ENCODE assay signal across 9 cellular contexts in genomic region chr19:8306235-8307054, GRCh38. TPM values are rescaled to one million over a fixed set of nuclear protein-coding genes. Genes with fewer than 3 reads are reported as not detected.
DNase-seq lines count a peak whose midpoint lies in the region; ATAC-seq and TF ChIP-seq lines count a peak whose summit lies in the region.
"Had no signal": no experiment of that assay in that cellular context is flagged by ENCODE, and none has a peak within 500 bp of the region (broad histone marks: within the 10 kb centered on the region; RNA-seq: fewer than 3 reads in every experiment).

No MANE protein-coding gene starts in this region.

- H3K79me2 ChIP-seq in OCI-LY3 (ENCODE audit: low read length) = peaks cover 36% of the 10 kb centered on the region

- no peak overlapping the region for H4K8ac ChIP-seq in neuronal stem cell (ENCODE audit: low read depth, low read length)

- CTCF ChIA-PET in Caco-2 (lab: Charles Lee) = no interaction called here

- BruUV-seq in Caco-2 (replicated peaks; lab: Mats Ljungman, UMichigan) = no TSS peak

- H2AFZ ChIP-seq in OCI-LY3 (ENCODE audit: low read depth, low read length) (no peak overlapping the region), neuronal stem cell (ENCODE audit: low read length) (no peak overlapping the region)

- no peaks in the 10 kb centered on the region for H3K27me3 ChIP-seq in Caco-2 (replicated peaks; ENCODE audit: control insufficient read depth, insufficient read depth, low read length)
- no peaks in the 10 kb centered on the region for H3K27me3 ChIP-seq in OCI-LY3 (ENCODE audit: low read depth, low read length)
- no peaks in the 10 kb centered on the region for H3K27me3 ChIP-seq in effector memory CD4-positive, alpha-beta T cell (replicated peaks; ENCODE audit: control insufficient read depth, insufficient read depth, low read length, poor library complexity, severe bottlenecking)
- H3K27me3 ChIP-seq in neuronal stem cell (ENCODE audit: control insufficient read depth in 3 of 3, insufficient read depth in 3 of 3, low read depth in 1 of 3, low read length in 3 of 3) = no peaks in the 10 kb centered on the region

- POLR2A ChIA-PET in Caco-2 (lab: Charles Lee) = interaction anchor here (0.7 to 1.4 kb wide), 2 partner anchors 14 to 355 kb away, joined by 4 to 12 read pairs; partner anchors contain the start of genes NDUFA7 and RPS28

- H3K4me3 Mint-ChIP-seq in Caco-2 (ENCODE audit: unreplicated experiment) = peak overlapping the region; percentile 91

- H3K27ac ChIP-seq in OCI-LY3 (ENCODE audit: low read length) = no peak overlapping the region
- peak overlapping the region; percentile 18 for H3K27ac ChIP-seq in effector memory CD4-positive, alpha-beta T cell (ENCODE audit: insufficient read depth, low read length, poor library complexity, severe bottlenecking)
- no peak overlapping the region for H3K27ac ChIP-seq in neuronal stem cell (replicated peaks; ENCODE audit: low read length)

- no peak overlapping the region for H2BK15ac ChIP-seq in neuronal stem cell (ENCODE audit: low read length)

- peaks cover 2% of the 10 kb centered on the region; the same call in 1 of the 2 replicates for H3K36me3 ChIP-seq in Caco-2 (ENCODE audit: control insufficient read depth, insufficient read depth, low read length)
- peaks cover 42% of the 10 kb centered on the region for H3K36me3 ChIP-seq in OCI-LY3 (replicated peaks; ENCODE audit: low read depth, low read length)
- H3K36me3 ChIP-seq in effector memory CD4-positive, alpha-beta T cell (ENCODE audit: control insufficient read depth, insufficient read depth, low read length) = peaks cover 21% of the 10 kb centered on the region
- H3K36me3 ChIP-seq in neuronal stem cell (replicated peaks in 1 of 2; ENCODE audit: control insufficient read depth in 2 of 2, insufficient read depth in 2 of 2, low read length in 2 of 2) = peaks cover 17 to 41% of the 10 kb centered on the region in 2 donors

- ATAC-seq in HG02610 (IDR thresholded peaks at IDR 0.05; ENCODE audit: unreplicated experiment) = no peak
- no peak for ATAC-seq in GM18868 (IDR thresholded peaks at IDR 0.05; ENCODE audit: unreplicated experiment)

- no peaks in the 10 kb centered on the region for H3K27me3 Mint-ChIP-seq in Caco-2 (ENCODE audit: insufficient read depth, unreplicated experiment)

- peaks cover 13% of the 10 kb centered on the region for H3K4me1 Mint-ChIP-seq in Caco-2 (ENCODE audit: low read depth, unreplicated experiment)

- peaks cover 11% of the 10 kb centered on the region for H3K79me1 ChIP-seq in neuronal stem cell (ENCODE audit: low read depth, low read length)

- no peaks in the 10 kb centered on the region for H3K9me3 Mint-ChIP-seq in Caco-2 (ENCODE audit: unreplicated experiment)

- no peak overlapping the region for H3K18ac ChIP-seq in neuronal stem cell (ENCODE audit: low read length)

- peak overlapping the region; percentile 96 for H3K27ac Mint-ChIP-seq in Caco-2 (ENCODE audit: unreplicated experiment)

- H3K36me3 Mint-ChIP-seq in Caco-2 (ENCODE audit: insufficient read depth, unreplicated experiment) = peaks cover 31% of the 10 kb centered on the region

- H3K9ac ChIP-seq in OCI-LY3 (ENCODE audit: low read length) (peak overlapping the region; percentile 79; the same call in 1 of the 2 replicates), neuronal stem cell (ENCODE audit: low read depth, low read length, poor library complexity) (no peak overlapping the region)

- no peak overlapping the region for H2BK5ac ChIP-seq in neuronal stem cell (ENCODE audit: low read length)

- H3K4me3 ChIP-seq in Caco-2 (ENCODE audit: low read depth, low read length) = no peak overlapping the region
- peak overlapping the region; percentile 82 for H3K4me3 ChIP-seq in OCI-LY3 (ENCODE audit: low read length)
- no peak overlapping the region for H3K4me3 ChIP-seq in effector memory CD4-positive, alpha-beta T cell (ENCODE audit: insufficient read depth, low read depth, low read length, poor library complexity, severe bottlenecking)
- no peak overlapping the region for H3K4me3 ChIP-seq in neuronal stem cell (ENCODE audit: low read length in 2 of 2)

- TF ChIP-seq CTCF in Caco-2 (IDR thresholded peaks at IDR 0.05; ENCODE audit: insufficient read depth in 1 of 2, low read depth in 1 of 2, low read length in 1 of 2, severe bottlenecking in 1 of 2, unreplicated experiment in 1 of 2) = no peak
- TF ChIP-seq CTCF in OCI-LY3 (IDR thresholded peaks at IDR 0.05; ENCODE audit: low read depth, low read length) = no peak
- no peak for TF ChIP-seq CTCF in GM20000 (IDR thresholded peaks at IDR 0.05; ENCODE audit: extremely low read depth, missing control alignments)

- peak overlapping the region; percentile 81 for H3K4me2 ChIP-seq in OCI-LY3 (ENCODE audit: low read length)
- H3K4me2 ChIP-seq in neuronal stem cell (ENCODE audit: insufficient read depth, low read length, poor library complexity, severe bottlenecking) = no peak overlapping the region

- no peak overlapping the region for H2BK12ac ChIP-seq in neuronal stem cell (ENCODE audit: low read length)

- H2BK120ac ChIP-seq in neuronal stem cell (ENCODE audit: low read depth, low read length) = no peak overlapping the region

- no peaks in the 10 kb centered on the region for H4K20me1 ChIP-seq in OCI-LY3 (ENCODE audit: insufficient read depth, low read length)

- no peak overlapping the region for H4K91ac ChIP-seq in neuronal stem cell (ENCODE audit: low read depth, low read length, poor library complexity)

- H3K23ac ChIP-seq in neuronal stem cell (ENCODE audit: low read depth, low read length, poor library complexity) = no peak overlapping the region

- peak overlapping the region; percentile 20 for H2AK5ac ChIP-seq in neuronal stem cell (ENCODE audit: low read depth, low read length)

- intact Hi-C loops in Caco-2 (cut with micrococcal nuclease; ENCODE audit: unreplicated experiment) = no loop called here

- peak in 1 of 2 experiments; percentile 28 for DNase-seq in Caco-2
- DNase-seq in effector memory CD4-positive, alpha-beta T cell = no peak
- DNase-seq in neuronal stem cell (ENCODE audit: low spot score) = no peak
- no peak for DNase-seq in GM20000 (ENCODE audit: low spot score)
- DNase-seq in NCI-H1436 treated with DMSO at 0.1 percent for 48 hours (lab: John Stamatoyannopoulos, UW) = no peak
- DNase-seq: NCI-H1092 treated with DMSO at 0.1 percent for 48 hours had no signal

- H3K9me3 ChIP-seq in Caco-2 (no peaks in the 10 kb centered on the region), OCI-LY3 (ENCODE audit: insufficient read depth, low read length) (no peaks in the 10 kb centered on the region), neuronal stem cell (replicated peaks in 1 of 2; ENCODE audit: control insufficient read depth in 2 of 2, insufficient read depth in 1 of 2, low read depth in 1 of 2, low read length in 2 of 2) (peaks cover 0 to 1% of the 10 kb centered on the region in 2 donors)
- no peaks in the 10 kb centered on the region for H3K9me3 ChIP-seq in effector memory CD4-positive, alpha-beta T cell (ENCODE audit: control insufficient read depth, low read length)

- H3K4ac ChIP-seq in neuronal stem cell (ENCODE audit: low read length) = no peak overlapping the region

- no CpG with 5 or more reads among the region's 17 CpGs for WGBS in neuronal stem cell (ENCODE audit: extremely low coverage in 2 of 2, insufficient read length in 2 of 2, insufficient replicate concordance in 1 of 2), 2 donors

- H3K4me1 ChIP-seq in Caco-2 = no peaks in the 10 kb centered on the region
- peaks cover 17% of the 10 kb centered on the region for H3K4me1 ChIP-seq in OCI-LY3 (ENCODE audit: low read length)
- peaks cover 22% of the 10 kb centered on the region for H3K4me1 ChIP-seq in effector memory CD4-positive, alpha-beta T cell (ENCODE audit: control insufficient read depth, insufficient read depth, low read length, poor library complexity, severe bottlenecking)
- peaks cover 11 to 14% of the 10 kb centered on the region in 2 donors for H3K4me1 ChIP-seq in neuronal stem cell (ENCODE audit: control insufficient read depth in 2 of 2, insufficient read depth in 1 of 2, low read depth in 1 of 2, low read length in 2 of 2)

- no peak overlapping the region for H3K14ac ChIP-seq in neuronal stem cell (ENCODE audit: low read length)

RNA-seq across cellular contexts. Expression of gene CD320, which starts 1.7 kb away (rescaled TPM):
- total RNA-seq in Caco-2 (2022) = 81.0 and 87.7 TPM in 2 replicates
- polyA plus RNA-seq in neuronal stem cell (2013, experiment 1 of 2) = 28.0 TPM
- polyA plus RNA-seq in neuronal stem cell (2013, experiment 2 of 2) = 26.3 TPM

RNA-seq across cellular contexts. Expression of gene NDUFA7, which starts 14.7 kb away (rescaled TPM):
- total RNA-seq in Caco-2 (2022) = 43.7 and 50.2 TPM in 2 replicates
- 187 TPM for polyA plus RNA-seq in neuronal stem cell (2013, experiment 1 of 2)
- 184 TPM for polyA plus RNA-seq in neuronal stem cell (2013, experiment 2 of 2)

RNA-seq across cellular contexts. Expression of gene RPS28, which starts 14.9 kb away (rescaled TPM):
- 1,515 and 1,601 TPM in 2 replicates for total RNA-seq in Caco-2 (2022)
- polyA plus RNA-seq in neuronal stem cell (2013, experiment 1 of 2) = 2,413 TPM
- 2,325 TPM for polyA plus RNA-seq in neuronal stem cell (2013, experiment 2 of 2)

RNA-seq across cellular contexts. Expression of gene KANK3, which starts 36.6 kb away (rescaled TPM):
- total RNA-seq in Caco-2 (2022) = 1.1 TPM in 2 replicates
- 0.50 TPM for polyA plus RNA-seq in neuronal stem cell (2013, experiment 1 of 2)
- 0.57 TPM for polyA plus RNA-seq in neuronal stem cell (2013, experiment 2 of 2)

RNA-seq across cellular contexts. Expression of gene ANGPTL4, which starts 57.5 kb away (rescaled TPM):
- total RNA-seq in Caco-2 (2022) = 0.63 and 1.2 TPM in 2 replicates
- polyA plus RNA-seq in neuronal stem cell (2013, experiment 1 of 2) = 2.7 TPM
- polyA plus RNA-seq in neuronal stem cell (2013, experiment 2 of 2) = 3.0 TPM
